ENCODE assay signal across 3 cellular contexts in genomic region chr12:127832172-127832571, GRCh38.
TF ChIP-seq lines count a peak whose summit lies in the region.

No MANE protein-coding gene starts in this region.

TF ChIP-seq in HepG2, 621 proteins besides CTCF, POLR2A, EP300 and RAD21:
- TF ChIP-seq SRSF4 (IDR thresholded peaks at IDR 0.05; ENCODE audit: low read depth, low read length, poor library complexity, severe bottlenecking) (no peak), CREB1 (IDR thresholded peaks at IDR 0.05) (peak; percentile 87), CREB1 (CRISPR knock-in tag; IDR thresholded peaks at IDR 0.05) (no peak)
TF ChIP-seq in HepG2: peak in this region for 1.

TF ChIP-seq in HEK293, 187 proteins besides CTCF, POLR2A, EP300 and RAD21:
- TF ChIP-seq ZNF19 (tag by site-specific recombination; IDR thresholded peaks at IDR 0.05; ENCODE audit: low read depth) (no peak), ZNF513 (tag by site-specific recombination; IDR thresholded peaks at IDR 0.05) (peak; percentile 70)

TF ChIP-seq in H1, 55 proteins besides CTCF, POLR2A, EP300 and RAD21:
- TF ChIP-seq YY1 (IDR thresholded peaks at IDR 0.05; ENCODE audit: low read depth, low read length) = no peak
- no peak for TF ChIP-seq TCF12 (IDR thresholded peaks at IDR 0.05; ENCODE audit: low read depth, low read length)
- TF ChIP-seq GABPA (IDR thresholded peaks at IDR 0.05; ENCODE audit: borderline replicate concordance, insufficient read depth, low read length) = no peak
- no peak for TF ChIP-seq RNF2 (IDR thresholded peaks at IDR 0.05; ENCODE audit: borderline replicate concordance, low read depth, low read length, missing control alignments, poor library complexity, severe bottlenecking)
- TF ChIP-seq CEBPB (IDR thresholded peaks at IDR 0.05; ENCODE audit: low read depth, low read length) = no peak
- no peak for TF ChIP-seq TBP (IDR thresholded peaks at IDR 0.05; ENCODE audit: low read depth, low read length)
- TF ChIP-seq SIN3A (conservative IDR thresholded peaks at IDR 0.05 in 1 of 2, IDR thresholded peaks at IDR 0.05 in 1 of 2; ENCODE audit: low read depth in 1 of 2, low read length in 2 of 2) = no peak
- no peak for TF ChIP-seq SUZ12 (IDR thresholded peaks at IDR 0.05; ENCODE audit: low read length)
- TF ChIP-seq SP1 (IDR thresholded peaks at IDR 0.05; ENCODE audit: low read depth, low read length) = no peak
- TF ChIP-seq EGR1 (IDR thresholded peaks at IDR 0.05; ENCODE audit: borderline replicate concordance, low read depth, low read length) = no peak
- TF ChIP-seq TAF1 (IDR thresholded peaks at IDR 0.05; ENCODE audit: low read depth, low read length) = no peak
- TF ChIP-seq FOSL1 (IDR thresholded peaks at IDR 0.05; ENCODE audit: insufficient read depth, low read depth, low read length) = no peak
- no peak for TF ChIP-seq RBBP5 (IDR thresholded peaks at IDR 0.05; ENCODE audit: borderline replicate concordance, low read depth, low read length)
- no peak for TF ChIP-seq BACH1 (IDR thresholded peaks at IDR 0.05; ENCODE audit: low read length)
- TF ChIP-seq CHD7 (IDR thresholded peaks at IDR 0.05; ENCODE audit: insufficient replicate concordance, low read length) = no peak
- no peak for TF ChIP-seq HDAC6 (IDR thresholded peaks at IDR 0.05; ENCODE audit: low read depth, low read length)
- no peak for TF ChIP-seq SAP30 (IDR thresholded peaks at IDR 0.05; ENCODE audit: insufficient read depth, insufficient replicate concordance, low read length)
- no peak for TF ChIP-seq SRF (IDR thresholded peaks at IDR 0.05; ENCODE audit: low read depth, low read length)
